Comparison of ENCODE assay signal across 22 cellular contexts in genomic region chr18:38635706-38636105, GRCh38.
"Had no signal": no experiment of that assay in that cellular context is flagged by ENCODE, and none has a peak within 500 bp of the region (broad histone marks: within the 10 kb centered on the region; RNA-seq: fewer than 3 reads in every experiment).

No MANE protein-coding gene starts in this region.

- H3K27ac ChIP-seq: epithelial cell of prostate, esophagus muscularis mucosa, parathyroid adenoma, prostate gland, right lobe of liver, spleen, testis, tibial nerve, upper lobe of right lung, vagina had no signal

- DNase-seq: effector memory CD8-positive, alpha-beta T cell; foreskin fibroblast; head of caudate nucleus; hypothalamus; immature natural killer cell; naive B cell; nephron progenitor cell; right lobe of liver; spleen; stimulated activated CD4-positive, alpha-beta T cell treated with anti-CD3 and anti-CD28 coated beads, Interleukin-15, amount 100 ng/mL, for 24 hours; stimulated activated CD4-positive, alpha-beta T cell treated with anti-CD3 and anti-CD28 coated beads, Interleukin-1b, Interleukin-23, amount 100 ng/mL, for 48 hours; stimulated activated CD4-positive, alpha-beta T cell treated with anti-CD3 and anti-CD28 coated beads, Interleukin-4, amount 100 ng/mL, for 4 hours; stimulated activated naive B cell treated with anti-CD40 and anti-IgM and Interleukin-4, amounts not matched to agents 10 μg/mL and 1 μg/mL and 100 μg/mL, for 72 hours; stimulated activated naive CD8-positive, alpha-beta T cell treated with anti-CD3 and anti-CD28 coated beads, Interleukin-15, amount 100 ng/mL, for 72 hours; testis; upper lobe of right lung had no signal

- H3K36me3 ChIP-seq: esophagus muscularis mucosa, prostate gland, right lobe of liver, spleen, tibial nerve, upper lobe of right lung, vagina had no signal

- H3K9me3 ChIP-seq: prostate gland, right lobe of liver, testis, vagina had no signal

- H3K4me3 ChIP-seq: esophagus muscularis mucosa, prostate gland, right lobe of liver, spleen, testis, tibial nerve, upper lobe of right lung, vagina had no signal

- ATAC-seq: effector memory CD8-positive, alpha-beta T cell; right lobe of liver; stimulated activated naive B cell treated with anti-CD40 and anti-IgM and Interleukin-4, amounts not matched to agents 10 μg/mL and 1 μg/mL and 100 μg/mL, for 72 hours; stimulated activated naive CD8-positive, alpha-beta T cell treated with anti-CD3 and anti-CD28 coated beads, Interleukin-15, amount 100 ng/mL, for 72 hours; upper lobe of right lung had no signal

- H3K4me1 ChIP-seq: parathyroid adenoma, prostate gland, right lobe of liver, spleen, testis, tibial nerve, upper lobe of right lung, vagina had no signal

- H3K27me3 ChIP-seq: esophagus muscularis mucosa, right lobe of liver, spleen, testis, tibial nerve, upper lobe of right lung, vagina had no signal
